1 cellular context compared by ENCODE assay signal in the genomic region with DNA sequence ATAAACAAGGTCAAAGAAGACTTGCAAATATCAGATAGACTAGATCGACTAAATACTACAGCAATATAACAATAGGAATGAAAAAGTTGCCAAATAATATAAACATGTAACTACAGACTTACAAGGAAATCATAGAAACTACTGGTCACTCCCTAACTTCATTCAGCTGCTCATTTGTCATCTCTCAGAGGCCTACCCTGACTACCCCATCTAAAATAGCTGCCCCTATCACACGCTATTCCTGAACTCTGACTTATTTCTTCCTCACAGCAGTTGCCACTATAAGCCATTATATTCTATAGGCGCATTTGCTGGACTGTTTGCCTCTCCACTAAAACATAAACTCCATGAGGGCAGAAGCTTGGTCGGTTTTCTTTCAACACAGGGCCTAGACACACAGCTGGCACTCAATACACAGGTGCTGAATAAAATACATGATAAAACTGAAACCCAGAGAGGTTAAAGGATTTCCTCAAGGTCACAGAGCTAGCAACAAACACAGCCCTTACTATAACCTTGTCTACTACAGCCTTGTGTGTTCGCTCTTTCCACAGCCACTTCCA.
TF ChIP-seq lines count a peak whose summit lies in the region.

No MANE protein-coding gene starts in this region.

TF ChIP-seq in K562, 482 proteins besides CTCF, POLR2A, EP300 and RAD21 (continued from another document):
- TF ChIP-seq, protein P1, sequence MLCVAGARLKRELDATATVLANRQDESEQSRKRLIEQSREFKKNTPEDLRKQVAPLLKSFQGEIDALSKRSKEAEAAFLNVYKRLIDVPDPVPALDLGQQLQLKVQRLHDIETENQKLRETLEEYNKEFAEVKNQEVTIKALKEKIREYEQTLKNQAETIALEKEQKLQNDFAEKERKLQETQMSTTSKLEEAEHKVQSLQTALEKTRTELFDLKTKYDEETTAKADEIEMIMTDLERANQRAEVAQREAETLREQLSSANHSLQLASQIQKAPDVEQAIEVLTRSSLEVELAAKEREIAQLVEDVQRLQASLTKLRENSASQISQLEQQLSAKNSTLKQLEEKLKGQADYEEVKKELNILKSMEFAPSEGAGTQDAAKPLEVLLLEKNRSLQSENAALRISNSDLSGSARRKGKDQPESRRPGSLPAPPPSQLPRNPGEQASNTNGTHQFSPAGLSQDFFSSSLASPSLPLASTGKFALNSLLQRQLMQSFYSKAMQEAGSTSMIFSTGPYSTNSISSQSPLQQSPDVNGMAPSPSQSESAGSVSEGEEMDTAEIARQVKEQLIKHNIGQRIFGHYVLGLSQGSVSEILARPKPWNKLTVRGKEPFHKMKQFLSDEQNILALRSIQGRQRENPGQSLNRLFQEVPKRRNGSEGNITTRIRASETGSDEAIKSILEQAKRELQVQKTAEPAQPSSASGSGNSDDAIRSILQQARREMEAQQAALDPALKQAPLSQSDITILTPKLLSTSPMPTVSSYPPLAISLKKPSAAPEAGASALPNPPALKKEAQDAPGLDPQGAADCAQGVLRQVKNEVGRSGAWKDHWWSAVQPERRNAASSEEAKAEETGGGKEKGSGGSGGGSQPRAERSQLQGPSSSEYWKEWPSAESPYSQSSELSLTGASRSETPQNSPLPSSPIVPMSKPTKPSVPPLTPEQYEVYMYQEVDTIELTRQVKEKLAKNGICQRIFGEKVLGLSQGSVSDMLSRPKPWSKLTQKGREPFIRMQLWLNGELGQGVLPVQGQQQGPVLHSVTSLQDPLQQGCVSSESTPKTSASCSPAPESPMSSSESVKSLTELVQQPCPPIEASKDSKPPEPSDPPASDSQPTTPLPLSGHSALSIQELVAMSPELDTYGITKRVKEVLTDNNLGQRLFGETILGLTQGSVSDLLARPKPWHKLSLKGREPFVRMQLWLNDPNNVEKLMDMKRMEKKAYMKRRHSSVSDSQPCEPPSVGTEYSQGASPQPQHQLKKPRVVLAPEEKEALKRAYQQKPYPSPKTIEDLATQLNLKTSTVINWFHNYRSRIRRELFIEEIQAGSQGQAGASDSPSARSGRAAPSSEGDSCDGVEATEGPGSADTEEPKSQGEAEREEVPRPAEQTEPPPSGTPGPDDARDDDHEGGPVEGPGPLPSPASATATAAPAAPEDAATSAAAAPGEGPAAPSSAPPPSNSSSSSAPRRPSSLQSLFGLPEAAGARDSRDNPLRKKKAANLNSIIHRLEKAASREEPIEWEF (CRISPR knock-in tag; IDR thresholded peaks at IDR 0.05), result no peak
- no peak for TF ChIP-seq ZSCAN32 (CRISPR knock-in tag; IDR thresholded peaks at IDR 0.05)
- TF ChIP-seq, protein P2, sequence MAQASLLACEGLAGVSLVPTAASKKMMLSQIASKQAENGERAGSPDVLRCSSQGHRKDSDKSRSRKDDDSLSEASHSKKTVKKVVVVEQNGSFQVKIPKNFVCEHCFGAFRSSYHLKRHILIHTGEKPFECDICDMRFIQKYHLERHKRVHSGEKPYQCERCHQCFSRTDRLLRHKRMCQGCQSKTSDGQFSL (CRISPR knock-in tag; IDR thresholded peaks at IDR 0.05), result no peak
- TF ChIP-seq, protein P2 (tag; IDR thresholded peaks at IDR 0.05), result no peak
- no peak for TF ChIP-seq PTRF (tag; IDR thresholded peaks at IDR 0.05)
- TF ChIP-seq, protein P3, sequence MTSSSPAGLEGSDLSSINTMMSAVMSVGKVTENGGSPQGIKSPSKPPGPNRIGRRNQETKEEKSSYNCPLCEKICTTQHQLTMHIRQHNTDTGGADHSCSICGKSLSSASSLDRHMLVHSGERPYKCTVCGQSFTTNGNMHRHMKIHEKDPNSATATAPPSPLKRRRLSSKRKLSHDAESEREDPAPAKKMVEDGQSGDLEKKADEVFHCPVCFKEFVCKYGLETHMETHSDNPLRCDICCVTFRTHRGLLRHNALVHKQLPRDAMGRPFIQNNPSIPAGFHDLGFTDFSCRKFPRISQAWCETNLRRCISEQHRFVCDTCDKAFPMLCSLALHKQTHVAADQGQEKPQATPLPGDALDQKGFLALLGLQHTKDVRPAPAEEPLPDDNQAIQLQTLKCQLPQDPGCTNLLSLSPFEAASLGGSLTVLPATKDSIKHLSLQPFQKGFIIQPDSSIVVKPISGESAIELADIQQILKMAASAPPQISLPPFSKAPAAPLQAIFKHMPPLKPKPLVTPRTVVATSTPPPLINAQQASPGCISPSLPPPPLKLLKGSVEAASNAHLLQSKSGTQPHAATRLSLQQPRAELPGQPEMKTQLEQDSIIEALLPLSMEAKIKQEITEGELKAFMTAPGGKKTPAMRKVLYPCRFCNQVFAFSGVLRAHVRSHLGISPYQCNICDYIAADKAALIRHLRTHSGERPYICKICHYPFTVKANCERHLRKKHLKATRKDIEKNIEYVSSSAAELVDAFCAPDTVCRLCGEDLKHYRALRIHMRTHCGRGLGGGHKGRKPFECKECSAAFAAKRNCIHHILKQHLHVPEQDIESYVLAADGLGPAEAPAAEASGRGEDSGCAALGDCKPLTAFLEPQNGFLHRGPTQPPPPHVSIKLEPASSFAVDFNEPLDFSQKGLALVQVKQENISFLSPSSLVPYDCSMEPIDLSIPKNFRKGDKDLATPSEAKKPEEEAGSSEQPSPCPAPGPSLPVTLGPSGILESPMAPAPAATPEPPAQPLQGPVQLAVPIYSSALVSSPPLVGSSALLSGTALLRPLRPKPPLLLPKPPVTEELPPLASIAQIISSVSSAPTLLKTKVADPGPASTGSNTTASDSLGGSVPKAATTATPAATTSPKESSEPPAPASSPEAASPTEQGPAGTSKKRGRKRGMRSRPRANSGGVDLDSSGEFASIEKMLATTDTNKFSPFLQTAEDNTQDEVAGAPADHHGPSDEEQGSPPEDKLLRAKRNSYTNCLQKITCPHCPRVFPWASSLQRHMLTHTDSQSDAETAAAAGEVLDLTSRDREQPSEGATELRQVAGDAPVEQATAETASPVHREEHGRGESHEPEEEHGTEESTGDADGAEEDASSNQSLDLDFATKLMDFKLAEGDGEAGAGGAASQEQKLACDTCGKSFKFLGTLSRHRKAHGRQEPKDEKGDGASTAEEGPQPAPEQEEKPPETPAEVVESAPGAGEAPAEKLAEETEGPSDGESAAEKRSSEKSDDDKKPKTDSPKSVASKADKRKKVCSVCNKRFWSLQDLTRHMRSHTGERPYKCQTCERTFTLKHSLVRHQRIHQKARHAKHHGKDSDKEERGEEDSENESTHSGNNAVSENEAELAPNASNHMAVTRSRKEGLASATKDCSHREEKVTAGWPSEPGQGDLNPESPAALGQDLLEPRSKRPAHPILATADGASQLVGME (CRISPR knock-in tag; IDR thresholded peaks at IDR 0.05), result no peak
- TF ChIP-seq ZNF766 (CRISPR knock-in tag; conservative IDR thresholded peaks at IDR 0.05), result no peak
- TF ChIP-seq MTA2 (IDR thresholded peaks at IDR 0.05; ENCODE audit: low read depth), result no peak
- no peak for TF ChIP-seq CCNT2 (IDR thresholded peaks at IDR 0.05; ENCODE audit: borderline replicate concordance, extremely low read depth, insufficient read length, low read depth, low read length)
- TF ChIP-seq ZSCAN29 (IDR thresholded peaks at IDR 0.05), result no peak
- no peak for TF ChIP-seq TFAM (CRISPR knock-in tag; conservative IDR thresholded peaks at IDR 0.05)
- TF ChIP-seq, protein P4, sequence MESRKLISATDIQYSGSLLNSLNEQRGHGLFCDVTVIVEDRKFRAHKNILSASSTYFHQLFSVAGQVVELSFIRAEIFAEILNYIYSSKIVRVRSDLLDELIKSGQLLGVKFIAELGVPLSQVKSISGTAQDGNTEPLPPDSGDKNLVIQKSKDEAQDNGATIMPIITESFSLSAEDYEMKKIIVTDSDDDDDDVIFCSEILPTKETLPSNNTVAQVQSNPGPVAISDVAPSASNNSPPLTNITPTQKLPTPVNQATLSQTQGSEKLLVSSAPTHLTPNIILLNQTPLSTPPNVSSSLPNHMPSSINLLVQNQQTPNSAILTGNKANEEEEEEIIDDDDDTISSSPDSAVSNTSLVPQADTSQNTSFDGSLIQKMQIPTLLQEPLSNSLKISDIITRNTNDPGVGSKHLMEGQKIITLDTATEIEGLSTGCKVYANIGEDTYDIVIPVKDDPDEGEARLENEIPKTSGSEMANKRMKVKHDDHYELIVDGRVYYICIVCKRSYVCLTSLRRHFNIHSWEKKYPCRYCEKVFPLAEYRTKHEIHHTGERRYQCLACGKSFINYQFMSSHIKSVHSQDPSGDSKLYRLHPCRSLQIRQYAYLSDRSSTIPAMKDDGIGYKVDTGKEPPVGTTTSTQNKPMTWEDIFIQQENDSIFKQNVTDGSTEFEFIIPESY (CRISPR knock-in tag; IDR thresholded peaks at IDR 0.05), result no peak
- no peak for TF ChIP-seq GABPA (tag; conservative IDR thresholded peaks at IDR 0.05; ENCODE audit: low read depth)
- TF ChIP-seq, protein P5, sequence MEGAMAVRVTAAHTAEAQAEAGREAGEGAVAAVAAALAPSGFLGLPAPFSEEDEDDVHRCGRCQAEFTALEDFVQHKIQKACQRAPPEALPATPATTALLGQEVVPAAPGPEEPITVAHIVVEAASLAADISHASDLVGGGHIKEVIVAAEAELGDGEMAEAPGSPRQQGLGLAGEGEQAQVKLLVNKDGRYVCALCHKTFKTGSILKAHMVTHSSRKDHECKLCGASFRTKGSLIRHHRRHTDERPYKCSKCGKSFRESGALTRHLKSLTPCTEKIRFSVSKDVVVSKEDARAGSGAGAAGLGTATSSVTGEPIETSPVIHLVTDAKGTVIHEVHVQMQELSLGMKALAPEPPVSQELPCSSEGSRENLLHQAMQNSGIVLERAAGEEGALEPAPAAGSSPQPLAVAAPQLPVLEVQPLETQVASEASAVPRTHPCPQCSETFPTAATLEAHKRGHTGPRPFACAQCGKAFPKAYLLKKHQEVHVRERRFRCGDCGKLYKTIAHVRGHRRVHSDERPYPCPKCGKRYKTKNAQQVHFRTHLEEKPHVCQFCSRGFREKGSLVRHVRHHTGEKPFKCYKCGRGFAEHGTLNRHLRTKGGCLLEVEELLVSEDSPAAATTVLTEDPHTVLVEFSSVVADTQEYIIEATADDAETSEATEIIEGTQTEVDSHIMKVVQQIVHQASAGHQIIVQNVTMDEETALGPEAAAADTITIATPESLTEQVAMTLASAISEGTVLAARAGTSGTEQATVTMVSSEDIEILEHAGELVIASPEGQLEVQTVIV (CRISPR knock-in tag; IDR thresholded peaks at IDR 0.05; ENCODE audit: borderline replicate concordance), result no peak
- TF ChIP-seq MECOM (CRISPR knock-in tag; IDR thresholded peaks at IDR 0.05), result no peak
